11 cellular contexts compared by ENCODE assay signal in the genomic region with DNA sequence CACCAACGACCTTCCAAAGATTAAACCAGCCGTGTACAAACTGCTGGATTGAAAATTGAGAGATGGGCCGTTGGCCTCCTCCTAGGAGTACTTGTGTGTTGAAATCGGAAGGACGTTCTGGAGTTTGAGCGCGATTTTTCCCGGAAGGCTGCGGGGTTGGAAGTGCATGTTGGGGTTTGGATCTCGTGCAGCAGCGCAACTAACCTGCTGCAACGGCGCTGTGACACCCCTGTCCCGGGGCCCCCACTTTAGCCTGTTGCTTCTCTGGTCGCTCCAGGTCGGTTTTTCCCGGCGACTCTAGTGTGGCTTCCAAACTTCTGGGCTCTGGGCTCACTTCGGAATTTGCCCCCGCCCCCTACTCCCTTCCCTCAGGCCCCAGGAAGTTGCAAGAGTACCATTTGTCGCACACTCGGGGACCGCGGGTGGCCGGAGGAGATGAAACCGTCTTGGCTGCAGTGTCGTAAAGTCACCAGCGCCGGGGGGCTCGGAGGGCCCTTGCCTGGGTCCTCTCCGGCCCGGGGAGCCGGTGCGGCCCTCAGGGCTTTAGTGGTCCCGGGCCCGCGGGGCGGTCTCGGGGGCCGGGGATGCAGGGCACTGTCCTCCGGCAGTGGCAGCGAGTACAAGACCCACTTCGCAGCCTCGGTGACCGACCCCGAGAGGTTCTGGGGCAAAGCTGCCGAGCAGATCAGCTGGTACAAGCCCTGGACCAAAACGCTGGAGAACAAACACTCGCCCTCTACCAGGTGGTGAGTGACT. TPM values are rescaled to one million over a fixed set of nuclear protein-coding genes. Genes with fewer than 3 reads are reported as not detected.
A peak's percentile ranks its signal among the peaks of the same experiment; 100 is the strongest.
DNase-seq lines count a peak whose midpoint lies in the region; FAIRE-seq and TF ChIP-seq lines count a peak whose summit lies in the region.
"Had no signal": no experiment of that assay in that cellular context is flagged by ENCODE, and none has a peak within 500 bp of the region (broad histone marks: within the 10 kb centered on the region; RNA-seq: fewer than 3 reads in every experiment).

A gene with protein sequence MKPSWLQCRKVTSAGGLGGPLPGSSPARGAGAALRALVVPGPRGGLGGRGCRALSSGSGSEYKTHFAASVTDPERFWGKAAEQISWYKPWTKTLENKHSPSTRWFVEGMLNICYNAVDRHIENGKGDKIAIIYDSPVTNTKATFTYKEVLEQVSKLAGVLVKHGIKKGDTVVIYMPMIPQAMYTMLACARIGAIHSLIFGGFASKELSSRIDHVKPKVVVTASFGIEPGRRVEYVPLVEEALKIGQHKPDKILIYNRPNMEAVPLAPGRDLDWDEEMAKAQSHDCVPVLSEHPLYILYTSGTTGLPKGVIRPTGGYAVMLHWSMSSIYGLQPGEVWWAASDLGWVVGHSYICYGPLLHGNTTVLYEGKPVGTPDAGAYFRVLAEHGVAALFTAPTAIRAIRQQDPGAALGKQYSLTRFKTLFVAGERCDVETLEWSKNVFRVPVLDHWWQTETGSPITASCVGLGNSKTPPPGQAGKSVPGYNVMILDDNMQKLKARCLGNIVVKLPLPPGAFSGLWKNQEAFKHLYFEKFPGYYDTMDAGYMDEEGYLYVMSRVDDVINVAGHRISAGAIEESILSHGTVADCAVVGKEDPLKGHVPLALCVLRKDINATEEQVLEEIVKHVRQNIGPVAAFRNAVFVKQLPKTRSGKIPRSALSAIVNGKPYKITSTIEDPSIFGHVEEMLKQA (plus strand): TSS at position 394 of the 756 bp plus-strand sequence. CDS start 42 bp downstream, at position 436.

- H3K27ac ChIP-seq in esophagus squamous epithelium = peak within 1 kb of the TSS; percentile 59 to 85 (median 74)
- no peak within 1 kb of the TSS for H3K27ac ChIP-seq in CD4-positive, alpha-beta memory T cell (ENCODE audit: low read depth, low read length)
- H3K27ac ChIP-seq: BLaER1 had no signal

- CTCF ChIA-PET in CD4-positive, alpha-beta memory T cell (lab: Charles Lee; ENCODE audit: partially characterized antibody) = no interaction called here

- H3K27ac Mint-ChIP-seq in CD4-positive, alpha-beta memory T cell = no peak within 1 kb of the TSS

- no peak for FAIRE-seq in urothelium cell line (lab: Jason Lieb, UNC)

- peaks cover 0 to 17% (median 2%) of the 10 kb centered on the region in 4 donors for H3K27me3 ChIP-seq in esophagus squamous epithelium
- no peaks in the 10 kb centered on the region for H3K27me3 ChIP-seq in CD4-positive, alpha-beta memory T cell (ENCODE audit: insufficient read depth, low read length)
- H3K27me3 ChIP-seq: BLaER1 had no signal

- H3K36me3 ChIP-seq in esophagus squamous epithelium = no peaks in the 10 kb centered on the region
- H3K36me3 ChIP-seq in CD4-positive, alpha-beta memory T cell (ENCODE audit: insufficient read depth, low read length) = no peaks in the 10 kb centered on the region
- H3K36me3 ChIP-seq: BLaER1 had no signal

- peak within 1 kb of the TSS in 1 of 8 donors; percentile 29 for H3K4me3 Mint-ChIP-seq in CD4-positive, alpha-beta memory T cell
- H3K4me3 Mint-ChIP-seq: central memory CD8-positive, alpha-beta T cell had no signal

- DNase-seq in NCI-H524 (lab: John Stamatoyannopoulos, UW) = peak; percentile 6 to 49
- no peak for DNase-seq in NCI-H524 treated with DMSO at 0.1 percent for 48 hours (lab: John Stamatoyannopoulos, UW)
- no peak for DNase-seq in esophagus squamous epithelium (lab: John Stamatoyannopoulos, UW)
- peak; percentile 46 for DNase-seq in midbrain (lab: John Stamatoyannopoulos, UW)
- DNase-seq in urothelium cell line (ENCODE audit: low spot score) = peak; percentile 40
- no peak for DNase-seq in NAMALWA (ENCODE audit: low spot score)
- DNase-seq in CD4-positive, alpha-beta memory T cell = no peak
- DNase-seq in NCI-H128 (lab: John Stamatoyannopoulos, UW; ENCODE audit: unreplicated experiment) = no peak

- peaks cover 0 to 7% (median 0%) of the 10 kb centered on the region in 3 donors for H3K4me1 ChIP-seq in esophagus squamous epithelium
- no peaks in the 10 kb centered on the region for H3K4me1 ChIP-seq in CD4-positive, alpha-beta memory T cell (ENCODE audit: insufficient read depth, low read length)
- H3K4me1 ChIP-seq: BLaER1 had no signal

- H3K36me3 Mint-ChIP-seq in CD4-positive, alpha-beta memory T cell = no peaks in the 10 kb centered on the region

- POLR2A ChIA-PET in CD4-positive, alpha-beta memory T cell (lab: Charles Lee; ENCODE audit: partially characterized antibody) = no interaction called here

- H3K9me3 Mint-ChIP-seq in CD4-positive, alpha-beta memory T cell = peaks cover 3 to 18% (median 10%) of the 10 kb centered on the region in 8 donors

- H3K9me3 ChIP-seq in esophagus squamous epithelium = no peaks in the 10 kb centered on the region
- H3K9me3 ChIP-seq in CD4-positive, alpha-beta memory T cell (ENCODE audit: control insufficient read depth in 1 of 2, low read length in 2 of 2) = no peaks in the 10 kb centered on the region

- TF ChIP-seq CTCF in esophagus squamous epithelium (IDR thresholded peaks at IDR 0.05) = no peak

- peaks cover 5% of the 10 kb centered on the region in 2 donors for H3K27me3 Mint-ChIP-seq in CD4-positive, alpha-beta memory T cell
- H3K27me3 Mint-ChIP-seq: central memory CD8-positive, alpha-beta T cell had no signal

- H3K4me1 Mint-ChIP-seq in CD4-positive, alpha-beta memory T cell = no peaks in the 10 kb centered on the region
- H3K4me1 Mint-ChIP-seq: central memory CD8-positive, alpha-beta T cell had no signal

- peak within 1 kb of the TSS; percentile 22 to 59 (median 46) for H3K4me3 ChIP-seq in esophagus squamous epithelium
- H3K4me3 ChIP-seq in CD4-positive, alpha-beta memory T cell (ENCODE audit: low read length in 2 of 2) = no peak within 1 kb of the TSS
- H3K4me3 ChIP-seq: BLaER1 had no signal

- TF ChIP-seq POLR2A in esophagus squamous epithelium (IDR thresholded peaks at IDR 0.05) = no peak

- WGBS in esophagus squamous epithelium, 2 donors = 6 to 13% methylated on average over 12 of the region's 49 CpGs

- intact Hi-C loops in esophagus squamous epithelium (cut with DNase I) = no loop called here
- intact Hi-C loops in CD4-positive, alpha-beta memory T cell (cut with micrococcal nuclease) = no loop called here

RNA-seq across cellular contexts. Expression of the gene that starts here (rescaled TPM):
- 1 to 10 TPM in 2 of 4 donors, under 1 TPM in 2; 0.35 to 7.4 (median 1.0) TPM for total RNA-seq in esophagus squamous epithelium
- not detected for total RNA-seq in CD4-positive, alpha-beta memory T cell
- polyA plus RNA-seq in CD4-positive, alpha-beta memory T cell = not detected
- total RNA-seq: HT1080 had no signal

Comparison
In these comparisons a context has a peak if more than half of its experiments do, and no peak if none do; other contexts are left out.
1. DNase-seq: peak in NCI-H524 (2 of 2), midbrain (single experiment) and urothelium cell line (single experiment); none in NCI-H524 treated with DMSO at 0.1 percent for 48 hours (single experiment), esophagus squamous epithelium (single experiment), NAMALWA (single experiment), CD4-positive, alpha-beta memory T cell (0 of 5) and NCI-H128 (single experiment).
2. H3K4me3 ChIP-seq: peak in esophagus squamous epithelium (4 of 4); none in CD4-positive, alpha-beta memory T cell (0 of 2).